ENCODE assay signal across 19 cellular contexts in the genomic region with DNA sequence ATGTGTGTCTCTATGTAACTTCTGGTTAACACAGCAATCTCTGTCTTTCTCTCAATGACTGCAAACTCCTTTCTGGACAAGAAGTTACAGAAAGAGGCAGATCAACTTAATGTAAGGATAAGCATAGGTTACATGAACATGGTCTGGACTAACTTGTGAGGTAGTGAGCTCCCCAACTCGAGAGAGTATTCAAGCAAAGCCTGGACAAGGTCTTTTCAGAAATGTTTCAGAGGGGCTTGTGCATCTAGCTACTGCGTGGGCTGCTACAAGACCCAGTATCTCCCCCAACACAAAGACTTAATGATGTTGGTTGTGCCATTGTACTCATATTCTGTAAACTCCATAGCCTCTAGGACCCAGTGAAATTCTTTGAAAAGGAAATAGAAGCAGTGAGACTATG.
"Had no signal": no experiment of that assay in that cellular context is flagged by ENCODE, and none has a peak within 500 bp of the region (broad histone marks: within the 10 kb centered on the region; RNA-seq: fewer than 3 reads in every experiment).

No MANE protein-coding gene starts in this region.

- FAIRE-seq: kidney had no signal

- H3K27me3 Mint-ChIP-seq: memory B cell; stimulated activated naive B cell treated with anti-CD40 and anti-IgM and Interleukin-4, amounts not matched to agents 10 μg/mL and 1 μg/mL and 100 μg/mL, for 72 hours had no signal

- ATAC-seq: natural killer cell; stimulated activated naive B cell treated with anti-CD40 and anti-IgM and Interleukin-4, amounts not matched to agents 10 μg/mL and 1 μg/mL and 100 μg/mL, for 72 hours; stimulated activated naive CD8-positive, alpha-beta T cell treated with anti-CD3 and anti-CD28 coated beads, Interleukin-15, amount 100 ng/mL, for 72 hours had no signal

- H3K36me3 ChIP-seq: uterus had no signal

- H3K4me2 ChIP-seq: hepatocyte had no signal

- H3K36me3 Mint-ChIP-seq: memory B cell; mesothelial cell of epicardium; natural killer cell; stimulated activated naive B cell treated with anti-CD40 and anti-IgM and Interleukin-4, amounts not matched to agents 10 μg/mL and 1 μg/mL and 100 μg/mL, for 72 hours had no signal

- H3K9me3 ChIP-seq: left ventricle myocardium inferior, lower lobe of right lung, spleen, uterus had no signal

- H3K79me2 ChIP-seq: hepatocyte had no signal

- H3K4me1 Mint-ChIP-seq: natural killer cell had no signal

- H3K27ac Mint-ChIP-seq: memory B cell; natural killer cell; stimulated activated naive B cell treated with anti-CD40 and anti-IgM and Interleukin-4, amounts not matched to agents 10 μg/mL and 1 μg/mL and 100 μg/mL, for 72 hours; stimulated activated naive CD8-positive, alpha-beta T cell treated with anti-CD3 and anti-CD28 coated beads, Interleukin-15, amount 100 ng/mL, for 72 hours had no signal

- H3K9me3 Mint-ChIP-seq: memory B cell; mesothelial cell of epicardium; natural killer cell; neural crest cell; stimulated activated naive B cell treated with anti-CD40 and anti-IgM and Interleukin-4, amounts not matched to agents 10 μg/mL and 1 μg/mL and 100 μg/mL, for 72 hours; stimulated activated naive CD8-positive, alpha-beta T cell treated with anti-CD3 and anti-CD28 coated beads, Interleukin-15, amount 100 ng/mL, for 72 hours had no signal

- H3K4me3 Mint-ChIP-seq: memory B cell; mesothelial cell of epicardium; natural killer cell; neural crest cell; stimulated activated naive B cell treated with anti-CD40 and anti-IgM and Interleukin-4, amounts not matched to agents 10 μg/mL and 1 μg/mL and 100 μg/mL, for 72 hours; stimulated activated naive CD8-positive, alpha-beta T cell treated with anti-CD3 and anti-CD28 coated beads, Interleukin-15, amount 100 ng/mL, for 72 hours had no signal

- H2AFZ ChIP-seq: hepatocyte had no signal

- H3K27ac ChIP-seq: hepatocyte, lower lobe of right lung, spleen, uterus had no signal

- H3K27me3 ChIP-seq: hepatocyte, uterus had no signal

- DNase-seq: effector CD8-positive, alpha-beta T cell; foreskin melanocyte; left cardiac atrium; left ventricle myocardium inferior; lower lobe of right lung; natural killer cell; spleen; stimulated activated CD4-positive, alpha-beta T cell treated with anti-CD3 and anti-CD28 coated beads, Interleukin-15, amount 100 ng/mL, for 24 hours; stimulated activated CD4-positive, alpha-beta T cell treated with anti-CD3 and anti-CD28 coated beads, Interleukin-1b, Interleukin-23, amount 100 ng/mL, for 48 hours; stimulated activated CD4-positive, alpha-beta T cell treated with anti-CD3 and anti-CD28 coated beads, Interleukin-4, amount 100 ng/mL, for 24 hours; stimulated activated naive B cell treated with anti-CD40 and anti-IgM and Interleukin-4, amounts not matched to agents 10 μg/mL and 1 μg/mL and 100 μg/mL, for 72 hours; stimulated activated naive CD8-positive, alpha-beta T cell treated with anti-CD3 and anti-CD28 coated beads, Interleukin-15, amount 100 ng/mL, for 72 hours; trophoblast cell; uterus had no signal

- H3K4me3 ChIP-seq: hepatocyte, left ventricle myocardium inferior, lower lobe of right lung, spleen, uterus had no signal
